ENCODE assay signal across 7 cellular contexts in genomic region chr17:69275751-69276150, GRCh38. TPM values are rescaled to one million over a fixed set of nuclear protein-coding genes. Genes with fewer than 3 reads are reported as not detected.
"Had no signal": no experiment of that assay in that cellular context is flagged by ENCODE, and none has a peak within 500 bp of the region (broad histone marks: within the 10 kb centered on the region; RNA-seq: fewer than 3 reads in every experiment).

No MANE protein-coding gene starts in this region.

- H3K27ac Mint-ChIP-seq: IgD-negative memory B cell had no signal

- DNase-seq: IMR-90, KBM-7, KG1 had no signal

- H3K4me3 ChIP-seq: K562 had no signal

- H3K27ac ChIP-seq: HL-60 had no signal

- ATAC-seq: HepG2, K562 had no signal

- H3K4me3 Mint-ChIP-seq: IgD-negative memory B cell had no signal

- H3K27me3 Mint-ChIP-seq: IgD-negative memory B cell had no signal

RNA-seq across cellular contexts. Expression of gene ABCA10, which starts 47.1 kb away (rescaled TPM):
- polyA plus RNA-seq: IgD-negative memory B cell had no signal
